ENCODE assay signal across 6 cellular contexts in the genomic region with DNA sequence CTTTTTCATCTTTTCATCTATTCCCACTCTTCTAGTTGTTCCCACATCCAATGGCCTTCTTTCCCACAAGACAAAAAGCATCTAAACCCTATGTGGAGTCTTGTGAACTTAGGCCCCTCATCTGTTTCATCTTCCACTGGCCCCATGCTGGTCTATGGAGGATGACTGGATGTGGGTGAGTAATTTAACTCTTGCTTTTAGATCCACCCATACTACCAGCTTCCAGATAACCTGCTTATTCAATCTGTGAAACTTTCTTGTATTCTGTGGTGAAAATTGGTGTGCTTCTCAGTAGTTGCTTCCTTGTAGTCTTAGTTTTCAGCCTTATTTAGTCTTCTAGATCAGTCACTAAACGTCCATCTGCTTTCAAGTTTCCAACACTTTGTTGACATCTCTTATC.
"Had no signal": no experiment of that assay in that cellular context is flagged by ENCODE, and none has a peak within 500 bp of the region (broad histone marks: within the 10 kb centered on the region; RNA-seq: fewer than 3 reads in every experiment).

No MANE protein-coding gene starts in this region.

- H3K27ac Mint-ChIP-seq: IgD-negative memory B cell had no signal

- H3K36me3 Mint-ChIP-seq: IgD-negative memory B cell had no signal

- H3K27me3 Mint-ChIP-seq: IgD-negative memory B cell had no signal

- ATAC-seq: HepG2, K562 had no signal

- H3K4me1 Mint-ChIP-seq: IgD-negative memory B cell had no signal

- DNase-seq: IMR-90, KBM-7 had no signal

- FAIRE-seq: HepG2, HTR-8/SVneo, K562 had no signal

- H3K4me3 Mint-ChIP-seq: IgD-negative memory B cell had no signal
